In the genomic region with DNA sequence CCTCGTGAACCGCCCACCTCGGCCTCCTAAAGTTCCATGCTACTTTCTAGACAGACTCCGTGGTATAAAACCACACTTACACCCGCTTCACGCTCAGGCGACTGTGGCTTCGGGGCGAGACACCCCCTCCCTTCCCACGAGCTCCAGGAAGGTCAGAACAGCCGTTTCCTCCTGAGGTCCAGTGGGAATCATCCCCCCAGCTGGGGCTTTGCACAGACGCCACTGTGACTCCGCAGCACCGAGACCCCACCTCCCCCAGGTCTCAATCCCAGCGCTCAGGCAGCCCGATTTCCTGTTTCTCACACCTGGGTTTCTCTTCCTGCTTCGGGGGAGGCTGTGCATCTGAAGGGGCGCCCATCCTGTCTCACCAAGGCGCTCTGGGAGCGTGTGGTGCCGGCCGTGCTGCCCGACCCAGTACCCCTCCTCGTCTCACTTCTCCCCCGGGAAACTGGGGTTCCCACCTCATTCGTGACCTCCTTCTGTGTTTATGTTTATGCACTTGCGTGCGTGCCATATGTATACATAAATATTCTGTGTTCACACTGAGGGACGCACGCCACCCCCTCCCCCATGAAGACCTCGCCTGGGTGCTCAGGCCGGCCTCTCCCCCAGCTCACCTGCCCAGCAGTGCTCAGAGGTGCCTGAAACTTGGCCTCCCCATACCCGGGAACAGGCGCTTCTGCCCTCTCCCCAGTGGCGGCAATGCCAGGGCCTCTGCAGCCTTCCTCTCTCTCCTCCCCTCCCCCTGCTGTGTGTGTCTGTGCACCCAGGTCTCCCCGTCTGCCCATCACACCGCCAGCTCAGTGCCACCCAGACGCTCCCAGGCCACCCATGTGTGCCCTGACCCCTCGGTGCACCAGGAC, we compare ENCODE assay signal across 9 cellular contexts. TPM values are rescaled to one million over a fixed set of nuclear protein-coding genes. Genes with fewer than 3 reads are reported as not detected.
A peak's percentile ranks its signal among the peaks of the same experiment; 100 is the strongest.
DNase-seq lines count a peak whose midpoint lies in the region; ATAC-seq, FAIRE-seq and TF ChIP-seq lines count a peak whose summit lies in the region.
"Had no signal": no experiment of that assay in that cellular context is flagged by ENCODE, and none has a peak within 500 bp of the region (broad histone marks: within the 10 kb centered on the region; RNA-seq: fewer than 3 reads in every experiment).

No MANE protein-coding gene starts in this region.

- peak; percentile 27 for DNase-seq in activated CD4-positive, CD25-positive, alpha-beta regulatory T cell treated with anti-CD3 and anti-CD28 coated beads, Interleukin-2, amount 50 U/mL, for 16 hours (ENCODE audit: low read depth, low spot score)
- DNase-seq in H1 (ENCODE audit: low read depth in 1 of 2, low spot score in 2 of 2): no peak
- peak in 2 of 3 donors; percentile 14 to 30 for DNase-seq in stimulated activated CD4-positive, alpha-beta T cell treated with anti-CD3 and anti-CD28 coated beads, TNF-alpha, amount 100 ng/mL, for 48 hours (ENCODE audit: low read depth in 3 of 3)
- DNase-seq in NCI-H1092 (lab: John Stamatoyannopoulos, UW): no peak
- DNase-seq in mesenchymal stem cell: no peak
- no peak for DNase-seq in HEK293T (ENCODE audit: extremely low spot score)

- 94% methylated on average over 39 of the region's 39 CpGs; no CpG with 5 or more reads in 1 of the 2 experiments for WGBS in H1 (ENCODE audit: extremely low coverage in 1 of 2, insufficient coverage in 1 of 2, insufficient read length in 1 of 2, insufficient replicate concordance in 2 of 2, low coverage in 1 of 2, low lambda C conversion rate in 2 of 2, missing lambda C conversion rate in 1 of 2), 2 experiments
- 87% methylated on average over 39 of the region's 39 CpGs for WGBS in mesenchymal stem cell

- H3K9me3 ChIP-seq in H1 (ENCODE audit: insufficient read depth in 2 of 2, low read depth in 1 of 2, low read length in 1 of 2): no peaks in the 10 kb centered on the region
- H3K9me3 ChIP-seq in mesenchymal stem cell (ENCODE audit: control insufficient read depth, low read length): no peaks in the 10 kb centered on the region

- no peak for TF ChIP-seq EP300 in H1 (IDR thresholded peaks at IDR 0.05; ENCODE audit: borderline replicate concordance in 1 of 2, low read depth in 2 of 2, low read length in 2 of 2)

- no peak for FAIRE-seq in H1 (lab: Jason Lieb, UNC)
- FAIRE-seq: keratinocyte had no signal

- peaks cover 5 to 17% of the 10 kb centered on the region in 2 experiments for H4K20me1 ChIP-seq in H1 (replicated peaks in 1 of 2; ENCODE audit: control insufficient read depth in 1 of 2, insufficient read depth in 2 of 2, low read length in 2 of 2)

- H3K27me3 ChIP-seq in H1 (replicated peaks in 1 of 4; ENCODE audit: control insufficient read depth in 3 of 4, extremely low read depth in 1 of 4, insufficient read depth in 3 of 4, low read length in 3 of 4): no peaks in the 10 kb centered on the region
- H3K27me3 ChIP-seq in mesenchymal stem cell (ENCODE audit: control insufficient read depth in 1 of 2, insufficient read depth in 1 of 2, low read length in 2 of 2): no peaks in the 10 kb centered on the region

- H3K27ac ChIP-seq in H1 (ENCODE audit: low read depth, low read length): peak overlapping the region; percentile 36
- no peak overlapping the region for H3K27ac ChIP-seq in mesenchymal stem cell (ENCODE audit: low read length, poor library complexity, severe bottlenecking)

- H4K91ac ChIP-seq in H1 (replicated peaks; ENCODE audit: insufficient read length, low read length): peak overlapping the region; percentile 46
- H4K91ac ChIP-seq in mesenchymal stem cell (ENCODE audit: low read length): no peak overlapping the region

- H2BK15ac ChIP-seq in H1 (ENCODE audit: low read length): no peak overlapping the region
- H2BK15ac ChIP-seq in mesenchymal stem cell (ENCODE audit: low read depth, poor library complexity, severe bottlenecking): no peak overlapping the region

- no peak for TF ChIP-seq RAD21 in H1 (IDR thresholded peaks at IDR 0.05 in 1 of 2, conservative IDR thresholded peaks at IDR 0.05 in 1 of 2; ENCODE audit: low read depth in 2 of 2, low read length in 2 of 2)

- H3K4me2 ChIP-seq in H1 (ENCODE audit: insufficient read depth in 1 of 2, low read depth in 2 of 2, low read length in 2 of 2): no peak overlapping the region
- no peak overlapping the region for H3K4me2 ChIP-seq in mesenchymal stem cell (ENCODE audit: low read length, poor library complexity, severe bottlenecking)

- H3K79me1 ChIP-seq in H1 (ENCODE audit: low read depth, low read length) (peaks cover 15% of the 10 kb centered on the region), mesenchymal stem cell (replicated peaks; ENCODE audit: low read length, poor library complexity, severe bottlenecking) (peaks cover 33% of the 10 kb centered on the region)

- no peak for TF ChIP-seq POLR2A in H1 (IDR thresholded peaks at IDR 0.05; ENCODE audit: control extremely low read depth in 1 of 2, low read depth in 2 of 2, low read length in 2 of 2)

- H3K14ac ChIP-seq in H1 (ENCODE audit: insufficient read length) (no peak overlapping the region), mesenchymal stem cell (ENCODE audit: low read length in 2 of 2) (peak overlapping the region in 1 of 2 experiments; percentile 9)

- H2BK12ac ChIP-seq in H1 (ENCODE audit: low read depth, low read length) (peak overlapping the region; percentile 62; the same call in 1 of the 2 replicates), mesenchymal stem cell (ENCODE audit: low read length in 2 of 2) (no peak overlapping the region)

- H3K18ac ChIP-seq in H1 (ENCODE audit: extremely low read depth, low read length) (peak overlapping the region; percentile 2; the same call in 1 of the 2 replicates), mesenchymal stem cell (ENCODE audit: low read depth in 1 of 2, low read length in 2 of 2) (no peak overlapping the region)

- H3K4ac ChIP-seq in H1 (replicated peaks; ENCODE audit: insufficient read length, low read depth, low read length): peak overlapping the region; percentile 23
- H3K4ac ChIP-seq in mesenchymal stem cell (ENCODE audit: low read depth in 1 of 2, low read length in 2 of 2): no peak overlapping the region

- H3K79me2 ChIP-seq in H1 (ENCODE audit: control insufficient read depth in 1 of 2, insufficient read depth in 2 of 2, low read length in 2 of 2): peaks cover 4 to 43% of the 10 kb centered on the region in 2 experiments; a peak in 2 of 4 replicates

- H3K23me2 ChIP-seq in H1 (ENCODE audit: low read depth, low read length): no peaks in the 10 kb centered on the region

- H3K4me1 ChIP-seq in H1 (replicated peaks in 1 of 4; ENCODE audit: control insufficient read depth in 3 of 4, insufficient read depth in 4 of 4, low read length in 3 of 4): peaks cover 0 to 14% (median 8%) of the 10 kb centered on the region in 4 experiments; a peak in 6 of 7 replicates
- peaks cover 25% of the 10 kb centered on the region for H3K4me1 ChIP-seq in mesenchymal stem cell (ENCODE audit: control insufficient read depth, insufficient read depth, low read depth, low read length)

- H3K56ac ChIP-seq in H1 (replicated peaks; ENCODE audit: insufficient read length, low read depth, low read length): no peak overlapping the region

- H2BK120ac ChIP-seq in H1 (replicated peaks; ENCODE audit: low read depth, low read length): no peak overlapping the region
- no peak overlapping the region for H2BK120ac ChIP-seq in mesenchymal stem cell (ENCODE audit: low read depth, low read length)

- no peak overlapping the region for H2BK20ac ChIP-seq in H1 (ENCODE audit: low read length)

- H3K23ac ChIP-seq in H1 (ENCODE audit: insufficient read length): no peak overlapping the region
- H3K23ac ChIP-seq in mesenchymal stem cell (ENCODE audit: low read length in 2 of 2): no peak overlapping the region

- CTCF ChIA-PET in H1 (lab: Charles Lee; ENCODE audit: partially characterized antibody): interaction anchor here (0.6 to 2.7 kb wide), 12 partner anchors 9 to 366 kb away, joined by 3 to 24 read pairs (median 4); partner anchors contain the start of gene CDK11A
- CTCF ChIA-PET in HEK293T (lab: Yijun Ruan, JAX): interaction anchor here (1.5 kb wide), 1 partner anchor 12 kb away, joined by 3 read pairs; no protein-coding TSS in a partner anchor

- H2AK5ac ChIP-seq in H1 (ENCODE audit: low read depth, low read length) (no peak overlapping the region), mesenchymal stem cell (ENCODE audit: low read length, severe bottlenecking) (no peak overlapping the region)

- H3K4me3 ChIP-seq in H1 (ENCODE audit: extremely low read depth in 1 of 4, insufficient read depth in 2 of 4, low read depth in 3 of 4, low read length in 4 of 4) (no peak overlapping the region), mesenchymal stem cell (ENCODE audit: insufficient read depth in 1 of 2, low read depth in 1 of 2, low read length in 2 of 2) (no peak overlapping the region)

- no peak overlapping the region for H3K9ac ChIP-seq in H1 (replicated peaks in 1 of 4; ENCODE audit: extremely low read depth in 1 of 4, low read depth in 3 of 4, low read length in 3 of 4)
- no peak overlapping the region for H3K9ac ChIP-seq in mesenchymal stem cell (ENCODE audit: low read length)

- H2BK5ac ChIP-seq in H1 (ENCODE audit: low read depth, low read length) (peak overlapping the region; percentile 20; the same call in 1 of the 2 replicates), mesenchymal stem cell (ENCODE audit: low read depth, low read length, poor library complexity, severe bottlenecking) (no peak overlapping the region)

- H3K36me3 ChIP-seq in H1 (ENCODE audit: control insufficient read depth in 2 of 4, insufficient read depth in 4 of 4, low read length in 3 of 4) (no peaks in the 10 kb centered on the region; a peak in 1 of 8 replicates), mesenchymal stem cell (ENCODE audit: control insufficient read depth in 1 of 2, insufficient read depth in 2 of 2, low read depth in 1 of 2, low read length in 2 of 2) (peaks cover 8 to 28% of the 10 kb centered on the region in 2 experiments)

- POLR2A ChIA-PET in H1 (lab: Charles Lee; ENCODE audit: partially characterized antibody) (interaction anchor here (1.1 to 1.4 kb wide), 3 partner anchors 9 to 12 kb away, joined by 4 to 5 read pairs (median 5); no protein-coding TSS in a partner anchor), HEK293T (lab: Yijun Ruan, JAX) (no interaction called here)

- ATAC-seq in GM18868 (IDR thresholded peaks at IDR 0.05; ENCODE audit: unreplicated experiment): peak; percentile 61
- ATAC-seq in HG02943 (IDR thresholded peaks at IDR 0.05; ENCODE audit: low read depth, unreplicated experiment): peak; percentile 74

- H2AFZ ChIP-seq in H1 (ENCODE audit: low read length) (no peak overlapping the region), mesenchymal stem cell (ENCODE audit: low read depth, low read length) (no peak overlapping the region)

- no peak for TF ChIP-seq CTCF in H1 (IDR thresholded peaks at IDR 0.05; ENCODE audit: control extremely low read depth in 1 of 3, insufficient read depth in 1 of 3, low read depth in 1 of 3, low read length in 3 of 3)

- no peak overlapping the region for H4K5ac ChIP-seq in H1 (ENCODE audit: insufficient read length, low read depth, low read length)

- peak overlapping the region; percentile 84; the same call in 1 of the 2 replicates for H4K8ac ChIP-seq in H1 (ENCODE audit: extremely low read depth, insufficient read depth, low read length)
- no peak overlapping the region for H4K8ac ChIP-seq in mesenchymal stem cell (ENCODE audit: low read length)

RNA-seq across cellular contexts. Expression of gene SLC35E2B, which starts 14.6 kb away (rescaled TPM):
- total RNA-seq in H1 (2021; fragmentation: NEBNext Ultra II Directional; extraction: Animal tissue kit (Norgen Biotek cat#: 25700)): 46.3 and 46.7 TPM in 2 replicates
- 25.9 and 40.7 TPM in 2 replicates for polyA plus RNA-seq in H1 (2011; rRNA removed)
- polyA plus RNA-seq in H1 (2011; cell fraction: cytosol; rRNA removed): 28.6 TPM
- 53.9 TPM for polyA plus RNA-seq in H1 (2011; cell fraction: nucleus; rRNA removed)
- 31.6 to 37.7 TPM (median 34.8 TPM) in 4 replicates for polyA plus RNA-seq in H1 (2012, experiment 1 of 2)
- 28.2 TPM for polyA plus RNA-seq in H1 (2012, experiment 2 of 2)
- polyA plus RNA-seq in H1 (2013, experiment 1 of 2): 31.0 TPM
- polyA plus RNA-seq in H1 (2013, experiment 2 of 2): 31.3 TPM
- polyA minus RNA-seq in H1 (2011; rRNA and poly(A)+ RNA removed): 30.9 and 34.1 TPM in 2 replicates
- polyA minus RNA-seq in H1 (2011; cell fraction: cytosol; rRNA and poly(A)+ RNA removed): 27.1 TPM
- 27.1 TPM for polyA minus RNA-seq in H1 (2011; cell fraction: nucleus; rRNA and poly(A)+ RNA removed)
- 29.7 TPM for polyA plus RNA-seq in mesenchymal stem cell (2013, experiment 1 of 2)
- polyA plus RNA-seq in mesenchymal stem cell (2013, experiment 2 of 2): 29.4 TPM

RNA-seq across cellular contexts. Expression of gene CDK11B, which starts 19.1 kb away (rescaled TPM):
- 31.3 and 31.9 TPM in 2 replicates for total RNA-seq in H1 (2021; fragmentation: NEBNext Ultra II Directional; extraction: Animal tissue kit (Norgen Biotek cat#: 25700))
- 11.1 and 21.8 TPM in 2 replicates for polyA plus RNA-seq in H1 (2011; rRNA removed)
- 13.1 TPM for polyA plus RNA-seq in H1 (2011; cell fraction: cytosol; rRNA removed)
- polyA plus RNA-seq in H1 (2011; cell fraction: nucleus; rRNA removed): 30.5 TPM
- 47.8 to 51.1 TPM (median 49.1 TPM) in 4 replicates for polyA plus RNA-seq in H1 (2012, experiment 1 of 2)
- polyA plus RNA-seq in H1 (2012, experiment 2 of 2): 17.9 TPM
- 46.8 TPM for polyA plus RNA-seq in H1 (2013, experiment 1 of 2)
- polyA plus RNA-seq in H1 (2013, experiment 2 of 2): 45.7 TPM
- polyA minus RNA-seq in H1 (2011; rRNA and poly(A)+ RNA removed): 4.6 and 4.7 TPM in 2 replicates
- polyA minus RNA-seq in H1 (2011; cell fraction: cytosol; rRNA and poly(A)+ RNA removed): 7.3 TPM
- 7.8 TPM for polyA minus RNA-seq in H1 (2011; cell fraction: nucleus; rRNA and poly(A)+ RNA removed)
- polyA plus RNA-seq in mesenchymal stem cell (2013, experiment 1 of 2): 28.9 TPM
- polyA plus RNA-seq in mesenchymal stem cell (2013, experiment 2 of 2): 28.6 TPM

RNA-seq across cellular contexts. Expression of gene MMP23B, which starts 46.0 kb away (rescaled TPM):
- total RNA-seq in H1 (2021; fragmentation: NEBNext Ultra II Directional; extraction: Animal tissue kit (Norgen Biotek cat#: 25700)): 14.6 and 19.1 TPM in 2 replicates
- polyA plus RNA-seq in H1 (2011; rRNA removed): 9.2 and 20.8 TPM in 2 replicates
- polyA plus RNA-seq in H1 (2011; cell fraction: cytosol; rRNA removed): 11.5 TPM
- 90.3 TPM for polyA plus RNA-seq in H1 (2011; cell fraction: nucleus; rRNA removed)
- 6.7 to 13.3 TPM (median 10.3 TPM) in 4 replicates for polyA plus RNA-seq in H1 (2012, experiment 1 of 2)
- polyA plus RNA-seq in H1 (2012, experiment 2 of 2): 4.8 TPM
- polyA plus RNA-seq in H1 (2013, experiment 1 of 2): 33.4 TPM
- 31.6 TPM for polyA plus RNA-seq in H1 (2013, experiment 2 of 2)
- polyA minus RNA-seq in H1 (2011; rRNA and poly(A)+ RNA removed): 0.76 TPM in 1 of 2 replicates, not detected in the other
- polyA minus RNA-seq in H1 (2011; cell fraction: cytosol; rRNA and poly(A)+ RNA removed): 5.1 TPM
- 14.7 TPM for polyA minus RNA-seq in H1 (2011; cell fraction: nucleus; rRNA and poly(A)+ RNA removed)
- 24.2 TPM for polyA plus RNA-seq in mesenchymal stem cell (2013, experiment 1 of 2)
- 26.9 TPM for polyA plus RNA-seq in mesenchymal stem cell (2013, experiment 2 of 2)
- polyA plus RNA-seq: keratinocyte had no signal

RNA-seq across cellular contexts. Expression of gene CDK11A, which starts 46.2 kb away (rescaled TPM):
- 45.6 and 45.7 TPM in 2 replicates for total RNA-seq in H1 (2021; fragmentation: NEBNext Ultra II Directional; extraction: Animal tissue kit (Norgen Biotek cat#: 25700))
- 15.0 and 38.8 TPM in 2 replicates for polyA plus RNA-seq in H1 (2011; rRNA removed)
- polyA plus RNA-seq in H1 (2011; cell fraction: cytosol; rRNA removed): 15.5 TPM
- polyA plus RNA-seq in H1 (2011; cell fraction: nucleus; rRNA removed): 150 TPM
- polyA plus RNA-seq in H1 (2012, experiment 1 of 2): 40.9 to 51.5 TPM (median 46.7 TPM) in 4 replicates
- polyA plus RNA-seq in H1 (2012, experiment 2 of 2): 15.0 TPM
- polyA plus RNA-seq in H1 (2013, experiment 1 of 2): 33.1 TPM
- polyA plus RNA-seq in H1 (2013, experiment 2 of 2): 28.8 TPM
- 5.0 and 9.8 TPM in 2 replicates for polyA minus RNA-seq in H1 (2011; rRNA and poly(A)+ RNA removed)
- 72.5 TPM for polyA minus RNA-seq in H1 (2011; cell fraction: cytosol; rRNA and poly(A)+ RNA removed)
- polyA minus RNA-seq in H1 (2011; cell fraction: nucleus; rRNA and poly(A)+ RNA removed): 26.2 TPM
- polyA plus RNA-seq in mesenchymal stem cell (2013, experiment 1 of 2): 20.9 TPM
- polyA plus RNA-seq in mesenchymal stem cell (2013, experiment 2 of 2): 19.3 TPM

Comparison
In these comparisons a context has a peak if more than half of its experiments do, and no peak if none do; other contexts are left out.
1. DNase-seq: peak in activated CD4-positive, CD25-positive, alpha-beta regulatory T cell treated with anti-CD3 and anti-CD28 coated beads, Interleukin-2, amount 50 U/mL, for 16 hours (single experiment) and stimulated activated CD4-positive, alpha-beta T cell treated with anti-CD3 and anti-CD28 coated beads, TNF-alpha, amount 100 ng/mL, for 48 hours (2 of 3); none in H1 (0 of 2), NCI-H1092 (single experiment), mesenchymal stem cell (single experiment) and HEK293T (single experiment).